In the genomic region with DNA sequence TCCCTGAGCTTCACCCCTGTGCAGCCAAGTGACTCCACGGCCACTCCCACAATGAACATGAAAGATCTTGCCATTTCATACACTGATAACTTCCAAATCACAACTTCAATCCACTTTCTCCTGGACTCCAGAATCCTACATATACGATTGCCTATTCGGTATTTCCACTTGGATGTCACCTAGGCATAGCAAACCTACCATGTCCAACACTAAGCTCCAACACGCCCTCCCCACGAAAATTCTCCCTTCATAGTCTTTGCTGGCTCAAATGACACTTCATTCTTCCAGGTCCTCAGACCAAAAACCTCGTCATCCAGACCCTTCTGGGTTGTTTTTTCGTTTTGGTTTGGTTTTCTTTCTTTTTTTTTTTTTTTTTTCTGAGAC, we compare ENCODE assay signal across 8 cellular contexts. TPM values are rescaled to one million over a fixed set of nuclear protein-coding genes. Genes with fewer than 3 reads are reported as not detected.
DNase-seq lines count a peak whose midpoint lies in the region; ATAC-seq and TF ChIP-seq lines count a peak whose summit lies in the region.

No MANE protein-coding gene starts in this region.

- H3K36me3 ChIP-seq in IMR-90 (ENCODE audit: control insufficient read depth, insufficient read depth, low read length) (no peaks in the 10 kb centered on the region), muscle layer of duodenum (ENCODE audit: control insufficient read depth in 1 of 2, insufficient read depth in 2 of 2, low read length in 2 of 2) (no peaks in the 10 kb centered on the region)

- no peak overlapping the region for H3K18ac ChIP-seq in IMR-90 (ENCODE audit: low read depth, low read length)

- in situ Hi-C loops in IMR-90 (cut with MboI; ENCODE audit: low sequenced_read_pairs): no loop called here

- CTCF ChIA-PET in IMR-90 (lab: Yijun Ruan, JAX): interaction anchor here (0.5 to 1.5 kb wide), 7 partner anchors 11 to 135 kb away, joined by 3 to 6 read pairs (median 3); no protein-coding TSS in a partner anchor

- H3K56ac ChIP-seq in IMR-90 (ENCODE audit: extremely low read depth, insufficient read depth, low read length): no peak overlapping the region

- DNase-seq in IMR-90 (no peak), cerebellum (ENCODE audit: low spot score) (peak; percentile 26), HCEC 1CT (no peak), ureter (ENCODE audit: low spot score) (no peak)

- peak overlapping the region; percentile 2 for H3K23ac ChIP-seq in IMR-90 (ENCODE audit: low read depth, low read length)

- H2AFZ ChIP-seq in IMR-90 (replicated peaks; ENCODE audit: low read length, poor library complexity): peak overlapping the region; percentile 99

- POLR2A ChIA-PET in IMR-90 (lab: Charles Lee; ENCODE audit: unreplicated experiment): no interaction called here

- peaks cover 4% of the 10 kb centered on the region for H3K9me1 ChIP-seq in IMR-90 (ENCODE audit: insufficient read depth, low read length)

- H3K27me3 ChIP-seq in IMR-90 (ENCODE audit: control insufficient read depth, insufficient read depth, low read length) (peaks cover 9% of the 10 kb centered on the region), muscle layer of duodenum (ENCODE audit: low read depth, low read length) (no peaks in the 10 kb centered on the region)

- peaks cover 0 to 5% of the 10 kb centered on the region in 2 experiments; a peak in 2 of 4 replicates for H3K79me1 ChIP-seq in IMR-90 (ENCODE audit: low read depth in 1 of 2, low read length in 2 of 2)

- H2BK120ac ChIP-seq in IMR-90 (ENCODE audit: low read depth, low read length): no peak overlapping the region

- H3K9me3 ChIP-seq in IMR-90 (ENCODE audit: control insufficient read depth, insufficient read depth, low read length) (no peaks in the 10 kb centered on the region), muscle layer of duodenum (ENCODE audit: control insufficient read depth in 1 of 2, low read length in 2 of 2) (no peaks in the 10 kb centered on the region)

- H3K27ac ChIP-seq in 22Rv1: peak overlapping the region; percentile 95
- H3K27ac ChIP-seq in IMR-90 (ENCODE audit: insufficient read depth, low read length): peak overlapping the region; percentile 6
- peak overlapping the region; percentile 84 for H3K27ac ChIP-seq in muscle layer of duodenum (ENCODE audit: low read length)

- no peak overlapping the region for H4K91ac ChIP-seq in IMR-90 (ENCODE audit: insufficient read depth, low read depth, low read length)

- ATAC-seq in IMR-90 (ENCODE audit: low read depth) (no peak), HG03565 (IDR thresholded peaks at IDR 0.05; ENCODE audit: unreplicated experiment) (no peak), GM18511 (IDR thresholded peaks at IDR 0.05; ENCODE audit: unreplicated experiment) (no peak)

- peak overlapping the region; percentile 17 for H3K9ac ChIP-seq in IMR-90 (ENCODE audit: low read depth, low read length)

- H4K20me1 ChIP-seq in IMR-90 (ENCODE audit: insufficient read depth, low read length): no peaks in the 10 kb centered on the region

- no peak for TF ChIP-seq RAD21 in IMR-90 (IDR thresholded peaks at IDR 0.05; ENCODE audit: low read length)

- intact Hi-C loops in IMR-90 (cut with micrococcal nuclease): loop anchor here (1.0 kb wide), 2 partner anchors 80 to 86 kb away; a partner anchor contains a TSS

- H3K4me2 ChIP-seq in IMR-90 (ENCODE audit: low read depth, low read length): peak overlapping the region; percentile 51

- H3K4me3 ChIP-seq in IMR-90 (ENCODE audit: insufficient read depth, low read depth, low read length) (peak overlapping the region; percentile 64), muscle layer of duodenum (ENCODE audit: low read depth in 1 of 2, low read length in 2 of 2) (peak overlapping the region; percentile 62 to 84)

- peak overlapping the region; percentile 70 for H2AK9ac ChIP-seq in IMR-90 (replicated peaks; ENCODE audit: low read depth, low read length, poor library complexity)

- no TSS peak for BruUV-seq in IMR-90 (replicated peaks; lab: Mats Ljungman, UMichigan)

- H2BK20ac ChIP-seq in IMR-90 (ENCODE audit: low read depth, low read length): no peak overlapping the region

- H2AK5ac ChIP-seq in IMR-90 (ENCODE audit: low read depth, low read length): peak overlapping the region; percentile 16; the same call in 1 of the 2 replicates

- H4K5ac ChIP-seq in IMR-90 (ENCODE audit: low read depth, low read length): peak overlapping the region; percentile 0; the same call in 1 of the 2 replicates

- TF ChIP-seq CTCF in 22Rv1 (IDR thresholded peaks at IDR 0.05) (no peak), IMR-90 (conservative IDR thresholded peaks at IDR 0.05; ENCODE audit: low read depth, low read length) (no peak)

- dilution Hi-C loops in IMR-90 (cut with HindIII; ENCODE audit: low sequenced_read_pairs, unreplicated experiment): no loop called here

- no peak for TF ChIP-seq POLR2A in IMR-90 (IDR thresholded peaks at IDR 0.05; ENCODE audit: low read depth, low read length)

- H2BK15ac ChIP-seq in IMR-90 (ENCODE audit: low read depth, low read length): no peak overlapping the region

- WGBS in IMR-90 (ENCODE audit: extremely low coverage in 2 of 2, insufficient read length in 1 of 2), 2 experiments: 100% methylated on average over 2 of the region's 7 CpGs; no CpG with 5 or more reads in 1 of the 2 experiments

- peaks cover 3% of the 10 kb centered on the region; the same call in 1 of the 2 replicates for H3K4me1 ChIP-seq in IMR-90 (ENCODE audit: control insufficient read depth, insufficient read depth, low read length)
- H3K4me1 ChIP-seq in muscle layer of duodenum (ENCODE audit: control insufficient read depth in 1 of 2, insufficient read depth in 2 of 2, low read length in 2 of 2): peaks cover 5 to 26% of the 10 kb centered on the region in 2 donors

- peak overlapping the region in 1 of 2 experiments; percentile 68; a peak in 3 of 4 replicates for H4K8ac ChIP-seq in IMR-90 (ENCODE audit: low read depth in 2 of 2, low read length in 2 of 2)

- peak overlapping the region; percentile 28 for H2BK5ac ChIP-seq in IMR-90 (ENCODE audit: low read depth, low read length, poor library complexity, severe bottlenecking)

- peak overlapping the region; percentile 3; the same call in 1 of the 2 replicates for H3K4ac ChIP-seq in IMR-90 (ENCODE audit: low read depth, low read length)

- peak overlapping the region; percentile 16; the same call in 1 of the 2 replicates for H3K14ac ChIP-seq in IMR-90 (replicated peaks; ENCODE audit: low read depth, low read length)

TF ChIP-seq in IMR-90, 13 proteins besides CTCF, POLR2A, EP300 and RAD21:
- TF ChIP-seq FOS (IDR thresholded peaks at IDR 0.05; ENCODE audit: low read depth, low read length) (0 out of 2 replicates have a peak, but pooled peaks have one; percentile 1), RCOR1 (IDR thresholded peaks at IDR 0.05; ENCODE audit: insufficient replicate concordance, low read length) (no peak), MAFK (IDR thresholded peaks at IDR 0.05; ENCODE audit: low read depth, low read length) (no peak), BHLHE40 (IDR thresholded peaks at IDR 0.05; ENCODE audit: low read depth, low read length) (no peak), RFX5 (IDR thresholded peaks at IDR 0.05; ENCODE audit: low read depth, low read length) (no peak)
TF ChIP-seq in IMR-90: peak in this region for 1.

RNA-seq across cellular contexts. Expression of a gene that starts 1.9 kb away (rescaled TPM):
- total RNA-seq in IMR-90 (2012; rRNA removed) (not detected in 2 replicates), cerebellum (not detected), ureter (not detected)
- polyA plus RNA-seq in IMR-90 (2012; rRNA removed): not detected in 2 replicates
- polyA plus RNA-seq in IMR-90 (2012; cell fraction: cytosol; rRNA removed): not detected in 2 replicates
- polyA plus RNA-seq in IMR-90 (2012; cell fraction: nucleus; rRNA removed; ENCODE audit: low replicate concordance): not detected in 2 replicates

RNA-seq across cellular contexts. Expression of a gene that starts 4.5 kb away (rescaled TPM):
- total RNA-seq in IMR-90 (2012; rRNA removed): not detected in 2 replicates
- 0.14 TPM in 1 of 2 replicates, not detected in the other for polyA plus RNA-seq in IMR-90 (2012; rRNA removed)
- 0.24 TPM in 1 of 2 replicates, not detected in the other for polyA plus RNA-seq in IMR-90 (2012; cell fraction: cytosol; rRNA removed)
- polyA plus RNA-seq in IMR-90 (2012; cell fraction: nucleus; rRNA removed; ENCODE audit: low replicate concordance): 0.25 TPM in 2 replicates
- total RNA-seq in cerebellum: not detected
- 0.89 TPM for total RNA-seq in ureter

RNA-seq across cellular contexts. Expression of a gene that starts 5.3 kb away (rescaled TPM):
- total RNA-seq in IMR-90 (2012; rRNA removed) (217 and 244 TPM in 2 replicates), cerebellum (47.1 TPM), ureter (97.9 TPM)
- 254 and 291 TPM in 2 replicates for polyA plus RNA-seq in IMR-90 (2012; rRNA removed)
- 313 and 446 TPM in 2 replicates for polyA plus RNA-seq in IMR-90 (2012; cell fraction: cytosol; rRNA removed)
- polyA plus RNA-seq in IMR-90 (2012; cell fraction: nucleus; rRNA removed; ENCODE audit: low replicate concordance): 108 and 126 TPM in 2 replicates

RNA-seq across cellular contexts. Expression of a gene that starts 16.3 kb away (rescaled TPM):
- total RNA-seq in IMR-90 (2012; rRNA removed) (9.4 and 12.5 TPM in 2 replicates), cerebellum (12.1 TPM), ureter (59.1 TPM)
- polyA plus RNA-seq in IMR-90 (2012; rRNA removed): 28.0 and 28.8 TPM in 2 replicates
- polyA plus RNA-seq in IMR-90 (2012; cell fraction: cytosol; rRNA removed): 12.4 and 16.5 TPM in 2 replicates
- polyA plus RNA-seq in IMR-90 (2012; cell fraction: nucleus; rRNA removed; ENCODE audit: low replicate concordance): 159 and 191 TPM in 2 replicates

Comparison
In these comparisons a context has a peak if more than half of its experiments do, and no peak if none do; other contexts are left out.
1. H3K27ac ChIP-seq: peak in every context shown above with its lines; median percentile 95 in 22Rv1; 84 in muscle layer of duodenum; 6 in IMR-90.